Comparison of ENCODE assay signal across 19 cellular contexts in genomic region chr12:104422441-104422840, GRCh38. TPM values are rescaled to one million over a fixed set of nuclear protein-coding genes. Genes with fewer than 3 reads are reported as not detected.
DNase-seq lines count a peak whose midpoint lies in the region; ATAC-seq, FAIRE-seq and TF ChIP-seq lines count a peak whose summit lies in the region.
"Had no signal": no experiment of that assay in that cellular context is flagged by ENCODE, and none has a peak within 500 bp of the region (broad histone marks: within the 10 kb centered on the region; RNA-seq: fewer than 3 reads in every experiment).

No MANE protein-coding gene starts in this region.

- H3K4me1 Mint-ChIP-seq in astrocyte (ENCODE audit: low read depth, unreplicated experiment) = peaks cover 9% of the 10 kb centered on the region
- peaks cover 11% of the 10 kb centered on the region for H3K4me1 Mint-ChIP-seq in mesothelial cell of epicardium

- no CpG with 5 or more reads among the region's 1 CpG for WGBS in trophoblast cell (ENCODE audit: extremely low coverage, insufficient coverage, insufficient read length)
- 74 to 80% methylated on average over 1 of the region's 1 CpG for WGBS in aorta, 2 donors

- DNase-seq in HS-27A (ENCODE audit: low read depth) (peak; percentile 4), astrocyte (ENCODE audit: low read depth) (peak; percentile 60), epithelial cell of esophagus (ENCODE audit: low read depth) (peak; percentile 27), trophoblast cell (peak; percentile 86 to 92), aorta (no peak), mesothelial cell of epicardium (ENCODE audit: low spot score in 2 of 2, unreplicated experiment in 2 of 2) (no peak), NCI-H2081 (lab: John Stamatoyannopoulos, UW) (no peak)
- no peak for DNase-seq in activated CD4-positive, alpha-beta T cell treated with anti-CD3 and anti-CD28 coated beads for 1 hour
- DNase-seq: 8988T; CD4-positive, alpha-beta memory T cell; DMS153; DMS79; GDM1; GM23248 had no signal

- H4K91ac ChIP-seq in trophoblast cell (ENCODE audit: low read depth, low read length) = no peak overlapping the region

- H2BK5ac ChIP-seq in trophoblast cell (ENCODE audit: low read depth, low read length, poor library complexity) = no peak overlapping the region

- H2BK12ac ChIP-seq in trophoblast cell (ENCODE audit: low read length) = no peak overlapping the region

- H3K9me3 Mint-ChIP-seq in astrocyte (ENCODE audit: unreplicated experiment) = peaks cover 12% of the 10 kb centered on the region
- H3K9me3 Mint-ChIP-seq in mesothelial cell of epicardium = no peaks in the 10 kb centered on the region
- H3K9me3 Mint-ChIP-seq: CD14-positive monocyte; CD4-positive, alpha-beta memory T cell had no signal

- H3K36me3 ChIP-seq in astrocyte (ENCODE audit: insufficient read depth, low read length) (no peaks in the 10 kb centered on the region), trophoblast cell (ENCODE audit: control insufficient read depth in 1 of 2, insufficient read depth in 2 of 2, low read length in 2 of 2) (no peaks in the 10 kb centered on the region), aorta (ENCODE audit: control insufficient read depth in 1 of 2, insufficient read depth in 2 of 2, low read length in 1 of 2) (no peaks in the 10 kb centered on the region)
- H3K36me3 ChIP-seq: BLaER1, HAP-1 had no signal

- no peak for ATAC-seq in aorta (ENCODE audit: low FRiP score)

- intact Hi-C loops in aorta (cut with DNase I) = no loop called here

- H2AFZ ChIP-seq in astrocyte (ENCODE audit: low read depth, low read length) (no peak overlapping the region), trophoblast cell (ENCODE audit: insufficient read depth, low read length, poor library complexity) (no peak overlapping the region)
- H2AFZ ChIP-seq: GM23248 had no signal

- H4K12ac ChIP-seq in trophoblast cell (ENCODE audit: low read depth, low read length) = no peak overlapping the region

- H3K9me3 ChIP-seq in astrocyte (ENCODE audit: insufficient read depth, low read depth, low read length) (no peaks in the 10 kb centered on the region), trophoblast cell (ENCODE audit: insufficient read depth, low read depth, low read length) (no peaks in the 10 kb centered on the region), aorta (ENCODE audit: control insufficient read depth, low read length) (no peaks in the 10 kb centered on the region)
- H3K9me3 ChIP-seq: HAP-1 had no signal

- H4K8ac ChIP-seq in trophoblast cell (ENCODE audit: low read depth, low read length) = no peak overlapping the region

- no peak overlapping the region for H3K18ac ChIP-seq in trophoblast cell (ENCODE audit: low read length)

- H3K27me3 ChIP-seq in astrocyte (ENCODE audit: insufficient read depth, low read length) (peaks cover 31% of the 10 kb centered on the region), trophoblast cell (ENCODE audit: insufficient read depth, low read length) (no peaks in the 10 kb centered on the region), aorta (ENCODE audit: control insufficient read depth in 1 of 2, insufficient read depth in 2 of 2, low read length in 1 of 2) (no peaks in the 10 kb centered on the region)
- H3K27me3 ChIP-seq: BLaER1 had no signal

- H3K4me2 ChIP-seq in astrocyte (ENCODE audit: low read length) = no peak overlapping the region
- H3K4me2 ChIP-seq in trophoblast cell (ENCODE audit: low read length) = no peak overlapping the region
- H3K4me2 ChIP-seq: BLaER1 had no signal

- H3K27ac ChIP-seq in astrocyte (ENCODE audit: low read depth, low read length) (no peak overlapping the region), trophoblast cell (ENCODE audit: low read depth, low read length) (no peak overlapping the region), aorta (ENCODE audit: low read depth in 1 of 2, low read length in 2 of 2) (no peak overlapping the region)
- H3K27ac ChIP-seq: BLaER1, GM23248 had no signal

- H3K36me3 Mint-ChIP-seq in astrocyte (ENCODE audit: low read depth, unreplicated experiment) = no peaks in the 10 kb centered on the region
- H3K36me3 Mint-ChIP-seq in mesothelial cell of epicardium = no peaks in the 10 kb centered on the region
- H3K36me3 Mint-ChIP-seq: CD14-positive monocyte; CD4-positive, alpha-beta memory T cell had no signal

- H3K79me2 ChIP-seq in astrocyte (ENCODE audit: insufficient read depth, low read length) = no peaks in the 10 kb centered on the region
- H3K79me2 ChIP-seq in trophoblast cell (ENCODE audit: control insufficient read depth, insufficient read depth, low read length, poor library complexity) = no peaks in the 10 kb centered on the region

- no peaks in the 10 kb centered on the region for H3K4me1 ChIP-seq in astrocyte (ENCODE audit: insufficient read depth, low read length)
- peaks cover 0 to 2% of the 10 kb centered on the region in 2 experiments for H3K4me1 ChIP-seq in trophoblast cell (ENCODE audit: control insufficient read depth in 1 of 2, insufficient read depth in 2 of 2, low read length in 2 of 2)
- H3K4me1 ChIP-seq in aorta (ENCODE audit: control insufficient read depth in 1 of 2, insufficient read depth in 2 of 2, low read length in 2 of 2) = peaks cover 3 to 6% of the 10 kb centered on the region in 2 donors
- H3K4me1 ChIP-seq: BLaER1 had no signal

- no peak overlapping the region for H2BK120ac ChIP-seq in trophoblast cell (ENCODE audit: insufficient read depth, low read length, poor library complexity)

- TF ChIP-seq CTCF in astrocyte (IDR thresholded peaks at IDR 0.05; ENCODE audit: insufficient read depth, low read depth, low read length) = no peak
- no peak for TF ChIP-seq CTCF in epithelial cell of esophagus (IDR thresholded peaks at IDR 0.05; ENCODE audit: insufficient read depth, low read depth, low read length, missing control alignments)
- TF ChIP-seq CTCF in mesothelial cell of epicardium (IDR thresholded peaks at IDR 0.05; ENCODE audit: unreplicated experiment) = no peak

- H3K23ac ChIP-seq in trophoblast cell (ENCODE audit: low read length) = no peak overlapping the region

- H3K27ac Mint-ChIP-seq in astrocyte (ENCODE audit: unreplicated experiment) = no peak overlapping the region
- no peak overlapping the region for H3K27ac Mint-ChIP-seq in mesothelial cell of epicardium
- H3K27ac Mint-ChIP-seq: CD4-positive, alpha-beta memory T cell had no signal

- H3K9ac ChIP-seq in astrocyte (ENCODE audit: low read length) = no peak overlapping the region
- no peak overlapping the region for H3K9ac ChIP-seq in trophoblast cell (ENCODE audit: low read length)
- H3K9ac ChIP-seq: BLaER1, GM23248 had no signal

- no peak overlapping the region for H3K14ac ChIP-seq in trophoblast cell (ENCODE audit: low read length)

- no peak overlapping the region for H3K4me3 Mint-ChIP-seq in astrocyte (ENCODE audit: unreplicated experiment)
- no peak overlapping the region for H3K4me3 Mint-ChIP-seq in mesothelial cell of epicardium
- H3K4me3 Mint-ChIP-seq: CD14-positive monocyte; CD4-positive, alpha-beta memory T cell had no signal

- H3K27me3 Mint-ChIP-seq in astrocyte (ENCODE audit: low read depth, unreplicated experiment) (peaks cover 5% of the 10 kb centered on the region), mesothelial cell of epicardium (ENCODE audit: low read depth) (peaks cover 3% of the 10 kb centered on the region)
- H3K27me3 Mint-ChIP-seq: CD4-positive, alpha-beta memory T cell had no signal

- H2AK5ac ChIP-seq in trophoblast cell (ENCODE audit: low read length) = no peak overlapping the region

- no peaks in the 10 kb centered on the region for H3K79me1 ChIP-seq in trophoblast cell (ENCODE audit: low read length)

- H3K4me3 ChIP-seq in astrocyte (ENCODE audit: insufficient read depth, low read depth, low read length) = no peak overlapping the region
- no peak overlapping the region for H3K4me3 ChIP-seq in epithelial cell of esophagus (ENCODE audit: low read length)
- H3K4me3 ChIP-seq in trophoblast cell (ENCODE audit: low read depth, low read length) = no peak overlapping the region
- no peak overlapping the region for H3K4me3 ChIP-seq in aorta (ENCODE audit: low read length in 2 of 2)
- H3K4me3 ChIP-seq: BLaER1, GM23248, HAP-1 had no signal

- FAIRE-seq in astrocyte (lab: Jason Lieb, UNC) = no peak
- FAIRE-seq: GM12892, GM18507 had no signal

- H4K20me1 ChIP-seq in astrocyte (ENCODE audit: insufficient read depth, low read length) = no peaks in the 10 kb centered on the region
- H4K20me1 ChIP-seq: BLaER1 had no signal

- H3K4ac ChIP-seq in trophoblast cell (ENCODE audit: low read depth, low read length) = no peak overlapping the region

RNA-seq across cellular contexts. Expression of gene CHST11, which starts 34.3 kb away (rescaled TPM):
- total RNA-seq in astrocyte (30.0 and 30.2 TPM in 2 replicates), aorta (10 to 100 TPM; 27.2 to 31.0 TPM), mesothelial cell of epicardium (9.0 to 15.0 TPM (median 12.1 TPM) in 3 replicates)
- polyA plus RNA-seq in trophoblast cell (2013) = 22.6 and 22.9 TPM in 2 replicates
- polyA plus RNA-seq in aorta = 1 to 10 TPM; 2.1 to 4.2 TPM

Comparison
In these comparisons a context has a peak if more than half of its experiments do, and no peak if none do; other contexts are left out.
1. DNase-seq: peak in HS-27A (single experiment), astrocyte (single experiment), epithelial cell of esophagus (single experiment) and trophoblast cell (2 of 2); none in aorta (0 of 2), mesothelial cell of epicardium (0 of 2), activated CD4-positive, alpha-beta T cell treated with anti-CD3 and anti-CD28 coated beads for 1 hour (single experiment) and NCI-H2081 (0 of 2).